Comparison of ENCODE assay signal across 28 cellular contexts in the genomic region with DNA sequence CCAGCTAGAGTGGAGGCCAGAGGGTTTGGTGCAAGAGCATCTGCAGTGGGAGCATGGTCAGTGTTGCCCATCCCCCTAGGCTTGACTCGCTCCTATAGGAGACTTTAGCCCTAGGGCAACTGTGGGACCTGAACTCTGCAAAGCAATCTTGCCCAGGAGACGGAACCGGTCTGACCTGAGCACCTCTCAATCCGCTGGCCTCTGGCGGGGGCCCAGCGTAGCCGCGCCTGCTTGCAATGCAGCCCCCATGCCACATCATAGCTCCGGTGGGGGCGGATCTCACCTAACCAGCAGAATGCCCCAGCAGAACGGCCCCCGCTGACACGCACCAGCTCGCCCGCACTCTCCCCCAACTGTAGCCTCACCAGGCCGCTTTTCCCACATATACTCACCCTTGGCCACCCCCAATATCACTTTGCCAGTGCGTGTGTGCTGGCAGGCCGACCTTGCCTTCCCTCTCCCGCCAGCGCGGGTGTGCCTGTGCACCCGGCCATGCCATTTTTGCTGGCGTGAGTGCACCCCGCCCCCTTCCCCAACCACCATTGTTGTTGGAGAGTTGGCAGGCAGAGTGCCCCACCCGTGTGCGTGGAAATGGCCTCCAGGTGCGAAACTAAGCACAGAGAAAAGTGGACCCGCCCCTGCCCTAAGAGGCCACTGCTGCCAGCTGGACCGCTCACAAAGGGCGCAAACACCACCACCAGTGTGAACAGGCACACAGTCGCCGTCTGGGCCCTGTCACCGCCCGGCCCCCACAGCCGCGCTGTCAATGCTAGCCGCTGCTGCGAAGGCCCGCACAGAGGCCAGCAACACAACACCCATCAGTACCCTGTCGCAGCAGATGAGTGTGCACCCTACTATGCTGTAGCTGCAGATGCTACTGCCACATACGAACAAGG. TPM values are rescaled to one million over a fixed set of nuclear protein-coding genes. Genes with fewer than 3 reads are reported as not detected.
DNase-seq lines count a peak whose midpoint lies in the region; ATAC-seq and TF ChIP-seq lines count a peak whose summit lies in the region.
"Had no signal": no experiment of that assay in that cellular context is flagged by ENCODE, and none has a peak within 500 bp of the region (broad histone marks: within the 10 kb centered on the region; RNA-seq: fewer than 3 reads in every experiment).

No MANE protein-coding gene starts in this region.

- H2AFZ ChIP-seq in osteoblast (ENCODE audit: low read length): no peak overlapping the region

- peaks cover 12% of the 10 kb centered on the region for H3K36me3 ChIP-seq in HUES6 (ENCODE audit: control insufficient read depth, insufficient read depth, low read length)
- no peaks in the 10 kb centered on the region for H3K36me3 ChIP-seq in CD8-positive, alpha-beta T cell (ENCODE audit: insufficient read depth, low read length)
- no peaks in the 10 kb centered on the region for H3K36me3 ChIP-seq in osteoblast (ENCODE audit: insufficient read depth, low read length)

- intact Hi-C loops in sciatic nerve (cut with DNase I): no loop called here
- intact Hi-C loops in CD8-positive, alpha-beta T cell (cut with DNase I, micrococcal nuclease): no loop called here

- peak overlapping the region; percentile 45; the same call in 1 of the 2 replicates for H3K4me3 ChIP-seq in HUES6 (ENCODE audit: low read depth, low read length)
- H3K4me3 ChIP-seq in coronary artery: peak overlapping the region; percentile 34
- H3K4me3 ChIP-seq in CD8-positive, alpha-beta T cell (ENCODE audit: low read depth, low read length): no peak overlapping the region
- no peak overlapping the region for H3K4me3 ChIP-seq in osteoblast (ENCODE audit: insufficient read depth, low read length)
- H3K4me3 ChIP-seq: SJCRH30 had no signal

- H3K27ac ChIP-seq in HUES6 (ENCODE audit: low read depth, low read length): no peak overlapping the region
- no peak overlapping the region for H3K27ac ChIP-seq in coronary artery
- no peak overlapping the region for H3K27ac ChIP-seq in CD8-positive, alpha-beta T cell (ENCODE audit: low read depth, low read length)
- H3K27ac ChIP-seq in osteoblast (ENCODE audit: low read depth, low read length): no peak overlapping the region
- H3K27ac ChIP-seq: SJCRH30 had no signal

- peaks cover 20% of the 10 kb centered on the region for H3K27me3 Mint-ChIP-seq in CD8-positive, alpha-beta T cell (ENCODE audit: low read depth)
- H3K27me3 Mint-ChIP-seq in T-cell: peaks cover 5 to 39% of the 10 kb centered on the region in 2 donors

- H4K20me1 ChIP-seq in osteoblast (ENCODE audit: insufficient read depth, low read length): no peaks in the 10 kb centered on the region

- no peaks in the 10 kb centered on the region for H3K9me3 Mint-ChIP-seq in CD8-positive, alpha-beta T cell
- H3K9me3 Mint-ChIP-seq in T-cell: no peaks in the 10 kb centered on the region
- H3K9me3 Mint-ChIP-seq: activated B cell treated with CpG ODN at 0.5 μM for 24 hours; activated CD4-positive, alpha-beta T cell treated with anti-CD3 and anti-CD28 coated beads, Interleukin-2, amount 10 ng/mL, durations not matched to agents 7 days and 5 days; dendritic cell treated with granulocyte-macrophage colony-stimulating factor and Interleukin-4, amounts not matched to agents 40 ng/mL and 50 ng/mL, for 4 days; stimulated activated effector memory CD8-positive, alpha-beta T cell treated with anti-CD3 and anti-CD28 coated beads, Interleukin-12 subunit alpha, Interleukin-12 subunit beta, amount 100 ng/mL, for 72 hours had no signal

- DNase-seq in coronary artery (ENCODE audit: low spot score) (no peak), left kidney (ENCODE audit: low read depth, low spot score) (peak; percentile 63), sciatic nerve (ENCODE audit: low spot score) (no peak), NCI-H2227 treated with DMSO at 0.1 percent for 48 hours (lab: John Stamatoyannopoulos, UW) (no peak), T-cell (no peak), osteoblast (ENCODE audit: insufficient read length, low spot score, missing footprints) (no peak)
- no peak for DNase-seq in CD8-positive, alpha-beta T cell
- DNase-seq: activated B cell treated with CpG ODN at 0.5 μM for 24 hours; activated CD4-positive, alpha-beta T cell treated with anti-CD3 and anti-CD28 coated beads, Interleukin-2, amount 10 ng/mL, durations not matched to agents 7 days and 5 days; activated effector memory CD4-positive, alpha-beta T cell treated with Interleukin-2 at 50 U/mL for 16 hours; central memory CD4-positive, alpha-beta T cell; DMS153; foreskin fibroblast; left cardiac atrium; NCI-H1092 treated with DMSO at 0.1 percent for 48 hours; NCI-H187 treated with DMSO at 0.1 percent for 48 hours; NCI-H2171; NCI-H510A; SJCRH30; SW 1271 had no signal

- no peaks in the 10 kb centered on the region for H3K79me2 ChIP-seq in osteoblast (ENCODE audit: insufficient read depth, low read length)

- ATAC-seq in sciatic nerve: peak; percentile 30
- no peak for ATAC-seq in CD8-positive, alpha-beta T cell
- ATAC-seq in T-cell (replicated peaks in 1 of 4): no peak
- ATAC-seq: stimulated activated effector memory CD8-positive, alpha-beta T cell treated with anti-CD3 and anti-CD28 coated beads, Interleukin-12 subunit alpha, Interleukin-12 subunit beta, amount 100 ng/mL, for 72 hours had no signal

- H3K4me3 Mint-ChIP-seq in CD8-positive, alpha-beta T cell: no peak overlapping the region
- no peak overlapping the region for H3K4me3 Mint-ChIP-seq in T-cell
- H3K4me3 Mint-ChIP-seq: activated B cell treated with CpG ODN at 0.5 μM for 24 hours; activated CD4-positive, alpha-beta T cell treated with anti-CD3 and anti-CD28 coated beads, Interleukin-2, amount 10 ng/mL, durations not matched to agents 7 days and 5 days; dendritic cell treated with granulocyte-macrophage colony-stimulating factor and Interleukin-4, amounts not matched to agents 40 ng/mL and 50 ng/mL, for 4 days; stimulated activated effector memory CD8-positive, alpha-beta T cell treated with anti-CD3 and anti-CD28 coated beads, Interleukin-12 subunit alpha, Interleukin-12 subunit beta, amount 100 ng/mL, for 72 hours had no signal

- H3K9me3 ChIP-seq in HUES6 (ENCODE audit: control insufficient read depth, insufficient read depth, low read depth, low read length) (no peaks in the 10 kb centered on the region), osteoblast (ENCODE audit: low read depth, low read length) (no peaks in the 10 kb centered on the region)
- H3K9me3 ChIP-seq in CD8-positive, alpha-beta T cell (ENCODE audit: low read length): no peaks in the 10 kb centered on the region
- H3K9me3 ChIP-seq: SJCRH30 had no signal

- peaks cover 11% of the 10 kb centered on the region for H3K4me1 Mint-ChIP-seq in CD8-positive, alpha-beta T cell (ENCODE audit: low read depth)
- H3K4me1 Mint-ChIP-seq in T-cell: peaks cover 4 to 7% (median 6%) of the 10 kb centered on the region in 3 donors
- H3K4me1 Mint-ChIP-seq: stimulated activated effector memory CD8-positive, alpha-beta T cell treated with anti-CD3 and anti-CD28 coated beads, Interleukin-12 subunit alpha, Interleukin-12 subunit beta, amount 100 ng/mL, for 72 hours had no signal

- POLR2A ChIA-PET in CD8-positive, alpha-beta T cell (lab: Charles Lee): no interaction called here
- POLR2A ChIA-PET in T-cell (lab: Charles Lee): no interaction called here

- H3K9ac ChIP-seq in HUES6 (ENCODE audit: low read length): no peak overlapping the region

- H3K4me1 ChIP-seq in HUES6 (ENCODE audit: control insufficient read depth, insufficient read depth, low read length): peaks cover 16% of the 10 kb centered on the region
- peaks cover 6% of the 10 kb centered on the region for H3K4me1 ChIP-seq in CD8-positive, alpha-beta T cell (ENCODE audit: insufficient read depth, low read length)
- no peaks in the 10 kb centered on the region for H3K4me1 ChIP-seq in osteoblast (ENCODE audit: insufficient read depth, low read length)
- H3K4me1 ChIP-seq: SJCRH30 had no signal

- H3K36me3 Mint-ChIP-seq in CD8-positive, alpha-beta T cell: no peaks in the 10 kb centered on the region
- H3K36me3 Mint-ChIP-seq in T-cell: peaks cover 6% of the 10 kb centered on the region

- H3K27me3 ChIP-seq in HUES6 (ENCODE audit: control insufficient read depth, insufficient read depth, low read length) (peaks cover 26% of the 10 kb centered on the region; the same call in 1 of the 2 replicates), osteoblast (ENCODE audit: insufficient read depth, low read length) (peaks cover 16% of the 10 kb centered on the region)
- no peaks in the 10 kb centered on the region for H3K27me3 ChIP-seq in CD8-positive, alpha-beta T cell (ENCODE audit: insufficient read depth, low read length)
- H3K27me3 ChIP-seq: SJCRH30 had no signal

- no peak overlapping the region for H3K4me2 ChIP-seq in osteoblast (ENCODE audit: insufficient read depth, low read length)

- TF ChIP-seq CTCF in coronary artery (IDR thresholded peaks at IDR 0.05) (no peak), osteoblast (IDR thresholded peaks at IDR 0.05; ENCODE audit: extremely low read depth, low read depth, low read length) (no peak)
- TF ChIP-seq CTCF in CD8-positive, alpha-beta T cell (IDR thresholded peaks at IDR 0.05): no peak

- CTCF ChIA-PET in CD8-positive, alpha-beta T cell (lab: Charles Lee): no interaction called here
- CTCF ChIA-PET in T-cell (lab: Charles Lee): no interaction called here

- no peak overlapping the region for H3K27ac Mint-ChIP-seq in CD8-positive, alpha-beta T cell
- no peak overlapping the region for H3K27ac Mint-ChIP-seq in T-cell
- H3K27ac Mint-ChIP-seq: activated B cell treated with CpG ODN at 0.5 μM for 24 hours; activated CD4-positive, alpha-beta T cell treated with anti-CD3 and anti-CD28 coated beads, Interleukin-2, amount 10 ng/mL, durations not matched to agents 7 days and 5 days; dendritic cell treated with granulocyte-macrophage colony-stimulating factor and Interleukin-4, amounts not matched to agents 40 ng/mL and 50 ng/mL, for 4 days; stimulated activated effector memory CD8-positive, alpha-beta T cell treated with anti-CD3 and anti-CD28 coated beads, Interleukin-12 subunit alpha, Interleukin-12 subunit beta, amount 100 ng/mL, for 72 hours had no signal

RNA-seq across cellular contexts. Expression of a gene that starts 5.9 kb away (rescaled TPM):
- 38.9 TPM for total RNA-seq in sciatic nerve
- 10 to 100 TPM; 50.6 to 54.3 TPM for total RNA-seq in CD8-positive, alpha-beta T cell
- 10 to 100 TPM; 23.8 to 53.6 (median 29.4) TPM for total RNA-seq in T-cell
- total RNA-seq in osteoblast: 6.5 and 13.0 TPM in 2 replicates
- total RNA-seq: HT-29 had no signal

RNA-seq across cellular contexts. Expression of a gene that starts 34.2 kb away (rescaled TPM):
- total RNA-seq in sciatic nerve: 50.0 TPM
- total RNA-seq in CD8-positive, alpha-beta T cell: 10 to 100 TPM; 11.3 to 11.8 TPM
- 10 to 100 TPM; 13.8 to 25.5 (median 20.4) TPM for total RNA-seq in T-cell
- total RNA-seq in osteoblast: 130 and 136 TPM in 2 replicates

RNA-seq across cellular contexts. Expression of a gene that starts 55.8 kb away (rescaled TPM):
- total RNA-seq in sciatic nerve: 1.0 TPM
- total RNA-seq in CD8-positive, alpha-beta T cell: not detected
- not detected for total RNA-seq in T-cell
- total RNA-seq in osteoblast: not detected in 2 replicates
- total RNA-seq: activated B cell treated with CpG ODN at 0.5 μM for 24 hours; activated CD4-positive, alpha-beta T cell treated with anti-CD3 and anti-CD28 coated beads, Interleukin-2, amount 10 ng/mL, durations not matched to agents 7 days and 5 days; activated CD8-positive, alpha-beta memory T cell treated with anti-CD3 and anti-CD28 coated beads for 36 hours; HT-29; M059J; myocyte; SJCRH30; subcutaneous adipose tissue had no signal

Comparison
In these comparisons a context has a peak if more than half of its experiments do, and no peak if none do; other contexts are left out.
1. H3K4me3 ChIP-seq: peak in HUES6 (single experiment) and coronary artery (single experiment); none in CD8-positive, alpha-beta T cell (single experiment) and osteoblast (single experiment).